Comparison of ENCODE assay signal across 8 cellular contexts in genomic region chr3:172550347-172550943, GRCh38. TPM values are rescaled to one million over a fixed set of nuclear protein-coding genes. Genes with fewer than 3 reads are reported as not detected.
DNase-seq lines count a peak whose midpoint lies in the region; ATAC-seq lines count a peak whose summit lies in the region.

No MANE protein-coding gene starts in this region.

- ATAC-seq in GM19463 (IDR thresholded peaks at IDR 0.05; ENCODE audit: unreplicated experiment): peak; percentile 97

- WGBS in mesenchymal stem cell: 75% methylated on average over 2 of the region's 6 CpGs

- H3K4me2 ChIP-seq in mesenchymal stem cell (ENCODE audit: low read length, poor library complexity, severe bottlenecking): no peak overlapping the region

- H3K4ac ChIP-seq in mesenchymal stem cell (ENCODE audit: low read depth in 1 of 2, low read length in 2 of 2): no peak overlapping the region

- H3K23ac ChIP-seq in mesenchymal stem cell (ENCODE audit: low read length in 2 of 2): no peak overlapping the region

- H4K8ac ChIP-seq in mesenchymal stem cell (ENCODE audit: low read length): no peak overlapping the region

- H3K4me1 ChIP-seq in mesenchymal stem cell (ENCODE audit: control insufficient read depth, insufficient read depth, low read depth, low read length): peaks cover 2% of the 10 kb centered on the region

- no peak overlapping the region for H2BK12ac ChIP-seq in mesenchymal stem cell (ENCODE audit: low read length in 2 of 2)

- no peaks in the 10 kb centered on the region for H3K9me3 ChIP-seq in mesenchymal stem cell (ENCODE audit: control insufficient read depth, low read length)

- H3K4me3 ChIP-seq in mesenchymal stem cell (ENCODE audit: insufficient read depth in 1 of 2, low read depth in 1 of 2, low read length in 2 of 2) (no peak overlapping the region), H7 (ENCODE audit: insufficient read depth, low read depth, low read length) (no peak overlapping the region)

- H3K18ac ChIP-seq in mesenchymal stem cell (ENCODE audit: low read depth in 1 of 2, low read length in 2 of 2): peak overlapping the region in 1 of 2 experiments; percentile 55

- H2AK5ac ChIP-seq in mesenchymal stem cell (ENCODE audit: low read length, severe bottlenecking): no peak overlapping the region

- H3K27me3 ChIP-seq in mesenchymal stem cell (ENCODE audit: control insufficient read depth in 1 of 2, insufficient read depth in 1 of 2, low read length in 2 of 2): no peaks in the 10 kb centered on the region
- H3K27me3 ChIP-seq in H7 (ENCODE audit: control insufficient read depth, insufficient read depth, low read length): no peaks in the 10 kb centered on the region

- H2BK120ac ChIP-seq in mesenchymal stem cell (ENCODE audit: low read depth, low read length): no peak overlapping the region

- no peaks in the 10 kb centered on the region for H3K36me3 ChIP-seq in mesenchymal stem cell (ENCODE audit: control insufficient read depth in 1 of 2, insufficient read depth in 2 of 2, low read depth in 1 of 2, low read length in 2 of 2)
- H3K36me3 ChIP-seq in H7 (replicated peaks; ENCODE audit: control insufficient read depth, insufficient read depth, low read length): no peaks in the 10 kb centered on the region

- no peak overlapping the region for H3K14ac ChIP-seq in mesenchymal stem cell (ENCODE audit: low read length in 2 of 2)

- H3K27ac ChIP-seq in mesenchymal stem cell (ENCODE audit: low read length, poor library complexity, severe bottlenecking): peak overlapping the region; percentile 24

- H2BK15ac ChIP-seq in mesenchymal stem cell (ENCODE audit: low read depth, poor library complexity, severe bottlenecking): no peak overlapping the region

- DNase-seq in MV-4-11 (lab: John Stamatoyannopoulos, UW) (peak; percentile 84), activated T-helper 1 cell treated with Interleukin-2 at 50 U/mL for 16 hours (ENCODE audit: low read depth) (peak; percentile 17), mesenchymal stem cell (peak; percentile 86), NAMALWA (ENCODE audit: low spot score) (no peak), H7 (no peak), KG1 (lab: John Stamatoyannopoulos, UW) (no peak), DMS114 treated with DMSO at 0.1 percent for 48 hours (lab: John Stamatoyannopoulos, UW; ENCODE audit: unreplicated experiment) (no peak)

- no peak overlapping the region for H4K91ac ChIP-seq in mesenchymal stem cell (ENCODE audit: low read length)

- no peak overlapping the region for H2BK5ac ChIP-seq in mesenchymal stem cell (ENCODE audit: low read depth, low read length, poor library complexity, severe bottlenecking)

- no peak overlapping the region for H3K9ac ChIP-seq in mesenchymal stem cell (ENCODE audit: low read length)

- H2AFZ ChIP-seq in mesenchymal stem cell (ENCODE audit: low read depth, low read length): no peak overlapping the region

- H3K79me1 ChIP-seq in mesenchymal stem cell (replicated peaks; ENCODE audit: low read length, poor library complexity, severe bottlenecking): no peaks in the 10 kb centered on the region

RNA-seq across cellular contexts. Expression of gene TNFSF10, which starts 27.2 kb away (rescaled TPM):
- polyA plus RNA-seq in mesenchymal stem cell (2013, experiment 1 of 2): 0.99 TPM
- 0.93 TPM for polyA plus RNA-seq in mesenchymal stem cell (2013, experiment 2 of 2)
- not detected in 2 replicates for total RNA-seq in H7 (2014; rRNA removed; shearing (Covaris generic))

Comparison
In these comparisons a context has a peak if more than half of its experiments do, and no peak if none do; other contexts are left out.
1. DNase-seq: peak in MV-4-11 (single experiment), activated T-helper 1 cell treated with Interleukin-2 at 50 U/mL for 16 hours (single experiment) and mesenchymal stem cell (single experiment); none in NAMALWA (single experiment), H7 (single experiment), KG1 (single experiment) and DMS114 treated with DMSO at 0.1 percent for 48 hours (single experiment).